8 cellular contexts compared by ENCODE assay signal in genomic region chr11:130448039-130448415, GRCh38. TPM values are rescaled to one million over a fixed set of nuclear protein-coding genes. Genes with fewer than 3 reads are reported as not detected.
DNase-seq lines count a peak whose midpoint lies in the region; ATAC-seq and TF ChIP-seq lines count a peak whose summit lies in the region.

No MANE protein-coding gene starts in this region.

- no peaks in the 10 kb centered on the region for H3K36me3 ChIP-seq in thoracic aorta

- intact Hi-C loops in lower leg skin (cut with DNase I; ENCODE audit: low total_unique reads): no loop called here

- H3K9me3 Mint-ChIP-seq in T-helper 2 cell treated with Interferon-gamma antibody and Interleukin-4, amounts not matched to agents 5 μg/mL and 100 μg/mL, for 36 hours: no peaks in the 10 kb centered on the region

- H3K27ac Mint-ChIP-seq in T-helper 2 cell treated with Interferon-gamma antibody and Interleukin-4, amounts not matched to agents 5 μg/mL and 100 μg/mL, for 36 hours: no peak overlapping the region

- no peaks in the 10 kb centered on the region for H3K9me3 ChIP-seq in thoracic aorta

- in situ Hi-C loops in astrocyte of the spinal cord (cut with HindIII; ENCODE audit: low sequenced_read_pairs): loop anchor here (25.0 kb wide), 1 partner anchor 414 kb away; no protein-coding TSS in a partner anchor

- DNase-seq in T-helper 2 cell treated with Interferon-gamma antibody and Interleukin-4, amounts not matched to agents 5 μg/mL and 100 μg/mL, for 36 hours (ENCODE audit: low spot score): no peak
- DNase-seq in T-helper 2 cell: no peak
- no peak for DNase-seq in astrocyte of the spinal cord (ENCODE audit: low read depth, low spot score)
- no peak for DNase-seq in lower leg skin (ENCODE audit: low spot score in 2 of 2)
- no peak for DNase-seq in thoracic aorta (ENCODE audit: low spot score)

- WGBS in lower leg skin, 2 donors: 9 to 14% methylated on average over 10 of the region's 11 CpGs

- TF ChIP-seq CTCF in astrocyte of the spinal cord (IDR thresholded peaks at IDR 0.05; ENCODE audit: low read depth, low read length) (no peak), lower leg skin (IDR thresholded peaks at IDR 0.05) (no peak), thoracic aorta (IDR thresholded peaks at IDR 0.05) (no peak)

- H3K4me3 ChIP-seq in astrocyte of the spinal cord (ENCODE audit: low read depth, low read length) (peak overlapping the region; percentile 72), lower leg skin (ENCODE audit: low read depth, poor library complexity, severe bottlenecking) (peak overlapping the region; percentile 31), thoracic aorta (peak overlapping the region; percentile 77)

- H3K4me1 ChIP-seq in thoracic aorta (ENCODE audit: control insufficient read depth in 1 of 2, low read depth in 2 of 2): peaks cover 6 to 39% of the 10 kb centered on the region in 2 donors

- H3K27me3 ChIP-seq in thoracic aorta (replicated peaks; ENCODE audit: insufficient read depth): no peaks in the 10 kb centered on the region

- ATAC-seq in thoracic aorta (ENCODE audit: insufficient number of reproducible peaks, low FRiP score, low read depth) (no peak), GM19324 (IDR thresholded peaks at IDR 0.05; ENCODE audit: low FRiP score, unreplicated experiment) (no peak), GM18907 (IDR thresholded peaks at IDR 0.05; ENCODE audit: unreplicated experiment) (no peak), HG03196 (IDR thresholded peaks at IDR 0.05; ENCODE audit: unreplicated experiment) (no peak)

- H3K27ac ChIP-seq in thoracic aorta: peak overlapping the region in 1 of 2 donors; percentile 60

- H3K27me3 Mint-ChIP-seq in T-helper 2 cell treated with Interferon-gamma antibody and Interleukin-4, amounts not matched to agents 5 μg/mL and 100 μg/mL, for 36 hours (ENCODE audit: low read depth): peaks cover 68% of the 10 kb centered on the region

- TF ChIP-seq POLR2A in lower leg skin (IDR thresholded peaks at IDR 0.05): no peak

- peaks cover 8% of the 10 kb centered on the region for H3K4me1 Mint-ChIP-seq in T-helper 2 cell treated with Interferon-gamma antibody and Interleukin-4, amounts not matched to agents 5 μg/mL and 100 μg/mL, for 36 hours (ENCODE audit: low read depth)

- peak overlapping the region; percentile 74 for H3K4me3 Mint-ChIP-seq in T-helper 2 cell treated with Interferon-gamma antibody and Interleukin-4, amounts not matched to agents 5 μg/mL and 100 μg/mL, for 36 hours

- H3K36me3 Mint-ChIP-seq in T-helper 2 cell treated with Interferon-gamma antibody and Interleukin-4, amounts not matched to agents 5 μg/mL and 100 μg/mL, for 36 hours (ENCODE audit: low read depth): no peaks in the 10 kb centered on the region

RNA-seq across cellular contexts. Expression of gene ADAMTS15, which starts 0.4 kb away (rescaled TPM):
- total RNA-seq in lower leg skin: 10 to 100 TPM in 1 of 4 donors, 1 to 10 TPM in 3; 2.5 to 11.1 (median 5.1) TPM
- total RNA-seq in thoracic aorta: 10 to 100 TPM; 10.8 to 14.1 TPM

RNA-seq across cellular contexts. Expression of gene ADAMTS8, which starts 19.6 kb away (rescaled TPM):
- total RNA-seq in lower leg skin (1 to 10 TPM in 1 of 4 donors, under 1 TPM in 2, not detected in 1; 0.15 to 1.4 (median 0.81) TPM), thoracic aorta (10 to 100 TPM in 1 of 2 donors, 1 to 10 TPM in 1; 5.3 to 17.6 TPM)
